In the genomic region with DNA sequence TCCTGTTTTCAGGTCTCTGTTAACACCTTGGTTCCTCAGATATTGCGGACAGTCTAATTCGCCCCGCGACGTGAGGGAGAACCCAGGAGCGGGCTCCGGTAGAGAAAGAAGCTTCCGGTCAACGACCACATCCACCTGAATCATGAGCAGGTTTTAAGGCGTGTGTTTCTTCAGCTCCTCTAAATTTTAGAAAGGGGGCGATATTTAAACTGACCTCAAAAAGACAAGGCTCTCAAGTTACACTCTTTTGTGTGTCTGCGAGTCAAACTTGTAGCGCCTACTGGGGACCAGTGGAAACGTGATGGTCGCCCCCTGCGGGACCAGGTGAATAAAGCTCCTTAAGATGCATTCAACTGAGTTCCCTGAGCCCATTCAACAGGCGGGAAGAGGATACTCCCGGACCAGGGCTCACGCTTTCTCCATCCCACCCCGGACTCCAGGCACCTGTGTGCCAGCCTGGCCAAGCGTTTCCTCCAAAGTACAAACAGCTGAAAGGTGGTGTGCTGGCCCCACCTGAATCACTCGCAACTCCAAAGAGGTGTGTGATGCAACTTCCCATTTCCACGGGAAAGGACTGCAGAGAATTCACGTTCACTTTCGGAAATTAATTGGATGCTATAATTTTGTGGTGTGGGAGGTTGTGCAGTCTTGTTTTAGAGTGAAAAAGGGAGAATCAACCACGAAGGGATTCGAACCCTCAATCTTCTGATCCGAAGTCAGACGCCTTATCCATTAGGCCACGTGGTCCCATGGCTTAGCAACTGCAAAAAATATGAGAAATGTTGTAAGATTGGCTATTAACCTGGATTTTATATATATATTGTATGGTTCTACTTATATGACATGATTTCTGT, we compare ENCODE assay signal across 1 cellular context.
TF ChIP-seq lines count a peak whose summit lies in the region.

No MANE protein-coding gene starts in this region.

TF ChIP-seq in HepG2, 621 proteins besides CTCF, POLR2A, EP300 and RAD21 (continued from another document and continues in another):
- TF ChIP-seq ELK4 (CRISPR knock-in tag; IDR thresholded peaks at IDR 0.05; ENCODE audit: borderline replicate concordance) (no peak), ZNF567 (CRISPR knock-in tag; IDR thresholded peaks at IDR 0.05; ENCODE audit: borderline replicate concordance) (no peak), ZNF543 (CRISPR knock-in tag; IDR thresholded peaks at IDR 0.05) (no peak), ADNP (CRISPR knock-in tag; IDR thresholded peaks at IDR 0.05) (no peak), ZNF292 (CRISPR knock-in tag; IDR thresholded peaks at IDR 0.05; ENCODE audit: borderline replicate concordance, low read depth) (no peak), JUNB (CRISPR knock-in tag; IDR thresholded peaks at IDR 0.05; ENCODE audit: borderline replicate concordance) (no peak), CBX2 (IDR thresholded peaks at IDR 0.05; ENCODE audit: low read depth, low read length) (no peak), CBX2 (CRISPR knock-in tag; IDR thresholded peaks at IDR 0.05; ENCODE audit: low read depth) (no peak), HES4 (CRISPR knock-in tag; IDR thresholded peaks at IDR 0.05; ENCODE audit: borderline replicate concordance) (no peak), SAFB2 (CRISPR knock-in tag; IDR thresholded peaks at IDR 0.05; ENCODE audit: borderline replicate concordance, low read depth) (no peak), BATF2 (CRISPR knock-in tag; IDR thresholded peaks at IDR 0.05) (no peak), ZNF616 (CRISPR knock-in tag; IDR thresholded peaks at IDR 0.05; ENCODE audit: low read depth) (no peak), ZNF773 (CRISPR knock-in tag; IDR thresholded peaks at IDR 0.05; ENCODE audit: borderline replicate concordance) (no peak), ZNF790 (CRISPR knock-in tag; IDR thresholded peaks at IDR 0.05; ENCODE audit: borderline replicate concordance) (no peak), ZNF879 (CRISPR knock-in tag; IDR thresholded peaks at IDR 0.05) (no peak), KAT7 (CRISPR knock-in tag; IDR thresholded peaks at IDR 0.05; ENCODE audit: borderline replicate concordance) (no peak), PAX8 (CRISPR knock-in tag; IDR thresholded peaks at IDR 0.05; ENCODE audit: borderline replicate concordance) (no peak), STAT5B (CRISPR knock-in tag; IDR thresholded peaks at IDR 0.05) (no peak), MLXIP (CRISPR knock-in tag; IDR thresholded peaks at IDR 0.05; ENCODE audit: borderline replicate concordance) (no peak), SMAD9 (CRISPR knock-in tag; IDR thresholded peaks at IDR 0.05) (no peak), ARID3A (IDR thresholded peaks at IDR 0.05; ENCODE audit: low read depth, low read length) (peak; percentile 61; the same call in 1 of the 2 replicates), FOXA1 (IDR thresholded peaks at IDR 0.05) (no peak), FOXA1 (CRISPR knock-in tag; IDR thresholded peaks at IDR 0.05) (no peak; the same call in 1 of the 2 replicates), JDP2 (CRISPR knock-in tag; IDR thresholded peaks at IDR 0.05; ENCODE audit: borderline replicate concordance) (no peak), ZNF235 (CRISPR knock-in tag; IDR thresholded peaks at IDR 0.05; ENCODE audit: borderline replicate concordance) (no peak), TCF7 (IDR thresholded peaks at IDR 0.05; ENCODE audit: low read depth) (no peak), NR2F6 (IDR thresholded peaks at IDR 0.05) (no peak), NR2F6 (CRISPR knock-in tag; IDR thresholded peaks at IDR 0.05) (no peak), ZNF382 (CRISPR knock-in tag; IDR thresholded peaks at IDR 0.05; ENCODE audit: borderline replicate concordance) (no peak), ZNF460 (CRISPR knock-in tag; IDR thresholded peaks at IDR 0.05; ENCODE audit: borderline replicate concordance) (no peak), EHMT2 (IDR thresholded peaks at IDR 0.05; ENCODE audit: borderline replicate concordance, low read depth, low read length) (peak; percentile 69; the same call in 1 of the 2 replicates), ZBTB2 (CRISPR knock-in tag; IDR thresholded peaks at IDR 0.05; ENCODE audit: low read depth) (no peak), FOXJ3 (CRISPR knock-in tag; IDR thresholded peaks at IDR 0.05; ENCODE audit: borderline replicate concordance) (no peak; the same call in 1 of the 2 replicates), ZNF329 (CRISPR knock-in tag; IDR thresholded peaks at IDR 0.05; ENCODE audit: low read depth) (no peak), ZNF891 (CRISPR knock-in tag; IDR thresholded peaks at IDR 0.05) (no peak), ZNF260 (CRISPR knock-in tag; IDR thresholded peaks at IDR 0.05; ENCODE audit: borderline replicate concordance, low read depth) (no peak), NFE2L1 (CRISPR knock-in tag; IDR thresholded peaks at IDR 0.05; ENCODE audit: borderline replicate concordance) (no peak)
- TF ChIP-seq, protein P1, sequence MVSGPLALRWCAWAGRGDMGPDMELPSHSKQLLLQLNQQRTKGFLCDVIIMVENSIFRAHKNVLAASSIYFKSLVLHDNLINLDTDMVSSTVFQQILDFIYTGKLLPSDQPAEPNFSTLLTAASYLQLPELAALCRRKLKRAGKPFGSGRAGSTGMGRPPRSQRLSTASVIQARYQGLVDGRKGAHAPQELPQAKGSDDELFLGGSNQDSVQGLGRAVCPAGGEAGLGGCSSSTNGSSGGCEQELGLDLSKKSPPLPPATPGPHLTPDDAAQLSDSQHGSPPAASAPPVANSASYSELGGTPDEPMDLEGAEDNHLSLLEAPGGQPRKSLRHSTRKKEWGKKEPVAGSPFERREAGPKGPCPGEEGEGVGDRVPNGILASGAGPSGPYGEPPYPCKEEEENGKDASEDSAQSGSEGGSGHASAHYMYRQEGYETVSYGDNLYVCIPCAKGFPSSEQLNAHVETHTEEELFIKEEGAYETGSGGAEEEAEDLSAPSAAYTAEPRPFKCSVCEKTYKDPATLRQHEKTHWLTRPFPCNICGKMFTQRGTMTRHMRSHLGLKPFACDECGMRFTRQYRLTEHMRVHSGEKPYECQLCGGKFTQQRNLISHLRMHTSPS (CRISPR knock-in tag; IDR thresholded peaks at IDR 0.05; ENCODE audit: low read depth), result no peak
- TF ChIP-seq, protein P2, sequence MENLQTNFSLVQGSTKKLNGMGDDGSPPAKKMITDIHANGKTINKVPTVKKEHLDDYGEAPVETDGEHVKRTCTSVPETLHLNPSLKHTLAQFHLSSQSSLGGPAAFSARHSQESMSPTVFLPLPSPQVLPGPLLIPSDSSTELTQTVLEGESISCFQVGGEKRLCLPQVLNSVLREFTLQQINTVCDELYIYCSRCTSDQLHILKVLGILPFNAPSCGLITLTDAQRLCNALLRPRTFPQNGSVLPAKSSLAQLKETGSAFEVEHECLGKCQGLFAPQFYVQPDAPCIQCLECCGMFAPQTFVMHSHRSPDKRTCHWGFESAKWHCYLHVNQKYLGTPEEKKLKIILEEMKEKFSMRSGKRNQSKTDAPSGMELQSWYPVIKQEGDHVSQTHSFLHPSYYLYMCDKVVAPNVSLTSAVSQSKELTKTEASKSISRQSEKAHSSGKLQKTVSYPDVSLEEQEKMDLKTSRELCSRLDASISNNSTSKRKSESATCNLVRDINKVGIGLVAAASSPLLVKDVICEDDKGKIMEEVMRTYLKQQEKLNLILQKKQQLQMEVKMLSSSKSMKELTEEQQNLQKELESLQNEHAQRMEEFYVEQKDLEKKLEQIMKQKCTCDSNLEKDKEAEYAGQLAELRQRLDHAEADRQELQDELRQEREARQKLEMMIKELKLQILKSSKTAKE (CRISPR knock-in tag; IDR thresholded peaks at IDR 0.05; ENCODE audit: borderline replicate concordance), result peak; percentile 30; the same call in 1 of the 2 replicates
- TF ChIP-seq, protein P3, sequence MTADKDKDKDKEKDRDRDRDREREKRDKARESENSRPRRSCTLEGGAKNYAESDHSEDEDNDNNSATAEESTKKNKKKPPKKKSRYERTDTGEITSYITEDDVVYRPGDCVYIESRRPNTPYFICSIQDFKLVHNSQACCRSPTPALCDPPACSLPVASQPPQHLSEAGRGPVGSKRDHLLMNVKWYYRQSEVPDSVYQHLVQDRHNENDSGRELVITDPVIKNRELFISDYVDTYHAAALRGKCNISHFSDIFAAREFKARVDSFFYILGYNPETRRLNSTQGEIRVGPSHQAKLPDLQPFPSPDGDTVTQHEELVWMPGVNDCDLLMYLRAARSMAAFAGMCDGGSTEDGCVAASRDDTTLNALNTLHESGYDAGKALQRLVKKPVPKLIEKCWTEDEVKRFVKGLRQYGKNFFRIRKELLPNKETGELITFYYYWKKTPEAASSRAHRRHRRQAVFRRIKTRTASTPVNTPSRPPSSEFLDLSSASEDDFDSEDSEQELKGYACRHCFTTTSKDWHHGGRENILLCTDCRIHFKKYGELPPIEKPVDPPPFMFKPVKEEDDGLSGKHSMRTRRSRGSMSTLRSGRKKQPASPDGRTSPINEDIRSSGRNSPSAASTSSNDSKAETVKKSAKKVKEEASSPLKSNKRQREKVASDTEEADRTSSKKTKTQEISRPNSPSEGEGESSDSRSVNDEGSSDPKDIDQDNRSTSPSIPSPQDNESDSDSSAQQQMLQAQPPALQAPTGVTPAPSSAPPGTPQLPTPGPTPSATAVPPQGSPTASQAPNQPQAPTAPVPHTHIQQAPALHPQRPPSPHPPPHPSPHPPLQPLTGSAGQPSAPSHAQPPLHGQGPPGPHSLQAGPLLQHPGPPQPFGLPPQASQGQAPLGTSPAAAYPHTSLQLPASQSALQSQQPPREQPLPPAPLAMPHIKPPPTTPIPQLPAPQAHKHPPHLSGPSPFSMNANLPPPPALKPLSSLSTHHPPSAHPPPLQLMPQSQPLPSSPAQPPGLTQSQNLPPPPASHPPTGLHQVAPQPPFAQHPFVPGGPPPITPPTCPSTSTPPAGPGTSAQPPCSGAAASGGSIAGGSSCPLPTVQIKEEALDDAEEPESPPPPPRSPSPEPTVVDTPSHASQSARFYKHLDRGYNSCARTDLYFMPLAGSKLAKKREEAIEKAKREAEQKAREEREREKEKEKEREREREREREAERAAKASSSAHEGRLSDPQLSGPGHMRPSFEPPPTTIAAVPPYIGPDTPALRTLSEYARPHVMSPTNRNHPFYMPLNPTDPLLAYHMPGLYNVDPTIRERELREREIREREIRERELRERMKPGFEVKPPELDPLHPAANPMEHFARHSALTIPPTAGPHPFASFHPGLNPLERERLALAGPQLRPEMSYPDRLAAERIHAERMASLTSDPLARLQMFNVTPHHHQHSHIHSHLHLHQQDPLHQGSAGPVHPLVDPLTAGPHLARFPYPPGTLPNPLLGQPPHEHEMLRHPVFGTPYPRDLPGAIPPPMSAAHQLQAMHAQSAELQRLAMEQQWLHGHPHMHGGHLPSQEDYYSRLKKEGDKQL (CRISPR knock-in tag; IDR thresholded peaks at IDR 0.05; ENCODE audit: low read depth), result no peak
